Comparison of ENCODE assay signal across 9 cellular contexts in genomic region chr14:43894534-43894933, GRCh38.
DNase-seq lines count a peak whose midpoint lies in the region; ATAC-seq, FAIRE-seq and TF ChIP-seq lines count a peak whose summit lies in the region.
"Had no signal": no experiment of that assay in that cellular context is flagged by ENCODE, and none has a peak within 500 bp of the region (broad histone marks: within the 10 kb centered on the region; RNA-seq: fewer than 3 reads in every experiment).

No MANE protein-coding gene starts in this region.

- peaks cover 3% of the 10 kb centered on the region; the same call in 1 of the 3 replicates for H3K4me1 Mint-ChIP-seq in GM23338
- no peaks in the 10 kb centered on the region for H3K4me1 Mint-ChIP-seq in activated naive CD4-positive, alpha-beta T cell treated with anti-CD3 and anti-CD28 coated beads for 36 hours (ENCODE audit: low read depth)
- no peaks in the 10 kb centered on the region for H3K4me1 Mint-ChIP-seq in naive thymus-derived CD4-positive, alpha-beta T cell
- H3K4me1 Mint-ChIP-seq: activated B cell treated with CpG ODN at 0.5 μM for 24 hours had no signal

- H3K9me3 ChIP-seq in naive thymus-derived CD4-positive, alpha-beta T cell (ENCODE audit: control insufficient read depth in 2 of 3, low read length in 3 of 3) = no peaks in the 10 kb centered on the region

- H3K27ac Mint-ChIP-seq in GM23338 = no peak overlapping the region
- H3K27ac Mint-ChIP-seq in activated naive CD4-positive, alpha-beta T cell treated with anti-CD3 and anti-CD28 coated beads for 36 hours = no peak overlapping the region
- H3K27ac Mint-ChIP-seq in naive thymus-derived CD4-positive, alpha-beta T cell = no peak overlapping the region
- H3K27ac Mint-ChIP-seq: activated B cell treated with CpG ODN at 0.5 μM for 24 hours had no signal

- H3K27me3 ChIP-seq in GM23338 (ENCODE audit: insufficient read depth) = no peaks in the 10 kb centered on the region
- H3K27me3 ChIP-seq in naive thymus-derived CD4-positive, alpha-beta T cell (ENCODE audit: control insufficient read depth in 2 of 2, insufficient read depth in 2 of 2, low read length in 2 of 2) = no peaks in the 10 kb centered on the region

- peaks cover 1% of the 10 kb centered on the region for H3K27me3 Mint-ChIP-seq in GM23338 (ENCODE audit: insufficient read depth, low read depth, poor library complexity)
- no peaks in the 10 kb centered on the region for H3K27me3 Mint-ChIP-seq in activated naive CD4-positive, alpha-beta T cell treated with anti-CD3 and anti-CD28 coated beads for 36 hours (ENCODE audit: low read depth)
- H3K27me3 Mint-ChIP-seq in naive thymus-derived CD4-positive, alpha-beta T cell = no peaks in the 10 kb centered on the region
- H3K27me3 Mint-ChIP-seq: activated B cell treated with CpG ODN at 0.5 μM for 24 hours had no signal

- no peaks in the 10 kb centered on the region for H3F3A ChIP-seq in GM23338 (replicated peaks; ENCODE audit: low read depth)

- no peaks in the 10 kb centered on the region for H3K36me3 ChIP-seq in GM23338 (ENCODE audit: insufficient read depth)
- no peaks in the 10 kb centered on the region for H3K36me3 ChIP-seq in naive thymus-derived CD4-positive, alpha-beta T cell (ENCODE audit: control insufficient read depth in 2 of 3, insufficient read depth in 3 of 3, low read length in 3 of 3)

- peak; percentile 71 for FAIRE-seq in D721Med (lab: Jason Lieb, UNC)

- peak; percentile 38 for TF ChIP-seq CTCF in D721Med (IDR thresholded peaks at IDR 0.05; ENCODE audit: insufficient read depth, missing control alignments)
- peak; percentile 67 to 81 for TF ChIP-seq CTCF in GM23338 (conservative IDR thresholded peaks at IDR 0.05; ENCODE audit: low read depth in 2 of 2)
- peak; percentile 5 for TF ChIP-seq CTCF in foreskin fibroblast (IDR thresholded peaks at IDR 0.05; ENCODE audit: low read depth, low read length)

- no peaks in the 10 kb centered on the region for H3K9me3 Mint-ChIP-seq in GM23338
- H3K9me3 Mint-ChIP-seq in activated naive CD4-positive, alpha-beta T cell treated with anti-CD3 and anti-CD28 coated beads for 36 hours = no peaks in the 10 kb centered on the region
- peaks cover 0 to 5% (median 0%) of the 10 kb centered on the region in 11 donors for H3K9me3 Mint-ChIP-seq in naive thymus-derived CD4-positive, alpha-beta T cell
- H3K9me3 Mint-ChIP-seq: activated B cell treated with CpG ODN at 0.5 μM for 24 hours had no signal

- no peaks in the 10 kb centered on the region for H3K79me2 ChIP-seq in GM23338 (replicated peaks; ENCODE audit: insufficient read depth)

- ATAC-seq in GM23338 = peak; percentile 79
- ATAC-seq in naive thymus-derived CD4-positive, alpha-beta T cell = no peak
- no peak for ATAC-seq in HG03457 (IDR thresholded peaks at IDR 0.05; ENCODE audit: unreplicated experiment)

- CTCF ChIA-PET in activated naive CD4-positive, alpha-beta T cell treated with anti-CD3 and anti-CD28 coated beads for 36 hours (lab: Charles Lee) = interaction anchor here (0.5 kb wide), 1 partner anchor 85 kb away, joined by 4 read pairs; no protein-coding TSS in a partner anchor
- CTCF ChIA-PET in naive thymus-derived CD4-positive, alpha-beta T cell (lab: Charles Lee) = no interaction called here

- H3K36me3 Mint-ChIP-seq in GM23338 (ENCODE audit: low read depth) = no peaks in the 10 kb centered on the region; the same call in 2 of the 3 replicates
- H3K36me3 Mint-ChIP-seq in activated naive CD4-positive, alpha-beta T cell treated with anti-CD3 and anti-CD28 coated beads for 36 hours (ENCODE audit: low read depth) = no peaks in the 10 kb centered on the region
- no peaks in the 10 kb centered on the region for H3K36me3 Mint-ChIP-seq in naive thymus-derived CD4-positive, alpha-beta T cell

- no peaks in the 10 kb centered on the region; the same call in 1 of the 2 replicates for H3K9me2 ChIP-seq in GM23338 (ENCODE audit: insufficient read depth)

- no peak overlapping the region for H3K4me2 ChIP-seq in GM23338

- no peak overlapping the region for H2AFZ ChIP-seq in GM23338

- H3K4me3 ChIP-seq in GM23338 (no peak overlapping the region), foreskin fibroblast (ENCODE audit: low read depth in 1 of 2, low read length in 2 of 2) (no peak overlapping the region)
- H3K4me3 ChIP-seq in naive thymus-derived CD4-positive, alpha-beta T cell (ENCODE audit: low read length) = no peak overlapping the region

- no peak overlapping the region for H3K27ac ChIP-seq in GM23338 (ENCODE audit: low read depth)
- H3K27ac ChIP-seq in naive thymus-derived CD4-positive, alpha-beta T cell (ENCODE audit: low read depth, low read length) = no peak overlapping the region

- no peak overlapping the region for H3K4me3 Mint-ChIP-seq in GM23338
- no peak overlapping the region for H3K4me3 Mint-ChIP-seq in activated naive CD4-positive, alpha-beta T cell treated with anti-CD3 and anti-CD28 coated beads for 36 hours
- no peak overlapping the region for H3K4me3 Mint-ChIP-seq in naive thymus-derived CD4-positive, alpha-beta T cell
- H3K4me3 Mint-ChIP-seq: activated B cell treated with CpG ODN at 0.5 μM for 24 hours had no signal

- H3K4me1 ChIP-seq in GM23338 (ENCODE audit: insufficient read depth) = no peaks in the 10 kb centered on the region; the same call in 1 of the 2 replicates
- H3K4me1 ChIP-seq in naive thymus-derived CD4-positive, alpha-beta T cell (ENCODE audit: control insufficient read depth in 2 of 2, insufficient read depth in 2 of 2, low read length in 2 of 2) = no peaks in the 10 kb centered on the region

- no peaks in the 10 kb centered on the region for H4K20me1 ChIP-seq in GM23338 (replicated peaks; ENCODE audit: insufficient read depth)

- no peak for DNase-seq in D721Med (ENCODE audit: insufficient read length, low spot score)
- DNase-seq in GM23338 (ENCODE audit: low spot score) = peak; percentile 83
- peak; percentile 2 for DNase-seq in NOMO-1 treated with dmso at 0.1 percent for 144 hours (lab: John Stamatoyannopoulos, UW; ENCODE audit: unreplicated experiment)
- no peak for DNase-seq in foreskin fibroblast
- DNase-seq in stimulated activated naive CD4-positive, alpha-beta T cell (lab: John Stamatoyannopoulos, UW) = no peak
- no peak for DNase-seq in activated naive CD4-positive, alpha-beta T cell treated with anti-CD3 and anti-CD28 coated beads for 36 hours
- no peak for DNase-seq in naive thymus-derived CD4-positive, alpha-beta T cell
- DNase-seq: activated B cell treated with CpG ODN at 0.5 μM for 24 hours had no signal

- POLR2A ChIA-PET in naive thymus-derived CD4-positive, alpha-beta T cell (lab: Charles Lee) = no interaction called here

- intact Hi-C loops in activated naive CD4-positive, alpha-beta T cell treated with anti-CD3 and anti-CD28 coated beads for 36 hours (cut with micrococcal nuclease) = loop anchor here (5.0 kb wide), 1 partner anchor 1672 kb away; no protein-coding TSS in a partner anchor
- intact Hi-C loops in naive thymus-derived CD4-positive, alpha-beta T cell (cut with micrococcal nuclease) = no loop called here

TF ChIP-seq in GM23338, 12 proteins besides CTCF, POLR2A, EP300 and RAD21:
- TF ChIP-seq EZH2 (IDR thresholded peaks at IDR 0.05; ENCODE audit: low read depth, unreplicated experiment) = no peak
- no peak for TF ChIP-seq POLR2AphosphoS5 (IDR thresholded peaks at IDR 0.05; ENCODE audit: low read depth)
- TF ChIP-seq NANOG (IDR thresholded peaks at IDR 0.05; ENCODE audit: borderline replicate concordance) = no peak
- no peak for TF ChIP-seq ZNF331 (CRISPR knock-in tag; IDR thresholded peaks at IDR 0.05; ENCODE audit: low read depth)

Comparison
In these comparisons a context has a peak if more than half of its experiments do, and no peak if none do; other contexts are left out.
1. DNase-seq: peak in GM23338 (single experiment) and NOMO-1 treated with dmso at 0.1 percent for 144 hours (single experiment); none in D721Med (single experiment), foreskin fibroblast (0 of 2), stimulated activated naive CD4-positive, alpha-beta T cell (0 of 6), activated naive CD4-positive, alpha-beta T cell treated with anti-CD3 and anti-CD28 coated beads for 36 hours (single experiment) and naive thymus-derived CD4-positive, alpha-beta T cell (0 of 9).
2. CTCF ChIP-seq: peak in every context shown above with its lines; median percentile 74 in GM23338; 38 in D721Med; 5 in foreskin fibroblast.